In genomic region chr11:85628771-85629341, GRCh38 we compare ENCODE assay signal across 8 cellular contexts. TPM values are rescaled to one million over a fixed set of nuclear protein-coding genes. Genes with fewer than 3 reads are reported as not detected.
DNase-seq lines count a peak whose midpoint lies in the region; ATAC-seq and TF ChIP-seq lines count a peak whose summit lies in the region.

No MANE protein-coding gene starts in this region.

- 0 to 2% (median 2%) methylated on average over 13 of the region's 13 CpGs for whole genome bisulfite sequencing in psoas muscle, 3 donors

- peaks cover 0 to 24% of the 10 kb centered on the region in 2 donors for H3K36me3 ChIP-seq in psoas muscle (ENCODE audit: insufficient read depth in 1 of 2, low read depth in 1 of 2)

- H3K27me3 ChIP-seq in psoas muscle (ENCODE audit: insufficient read depth in 3 of 3, low read length in 2 of 3) = no peaks in the 10 kb centered on the region

- TF ChIP-seq CTCF in foreskin fibroblast (IDR thresholded peaks at IDR 0.05; ENCODE audit: low read depth, low read length) (no peak), psoas muscle (IDR thresholded peaks at IDR 0.05) (no peak)

- no peaks in the 10 kb centered on the region for H3K9me3 Mint-ChIP-seq in activated T-cell treated with anti-CD3 and anti-CD28 coated beads, Interleukin-2, amount 50 U/mL, for 24 hours

- H3K36me3 Mint-ChIP-seq in activated T-cell treated with anti-CD3 and anti-CD28 coated beads, Interleukin-2, amount 50 U/mL, for 24 hours (ENCODE audit: low read depth) = peaks cover 46% of the 10 kb centered on the region

- intact Hi-C loops in psoas muscle (cut with DNase I) = loop anchor here (1.0 to 5.0 kb wide), 2 partner anchors 33 to 35 kb away; no protein-coding TSS in a partner anchor

- ATAC-seq in HG03139 (IDR thresholded peaks at IDR 0.05; ENCODE audit: unreplicated experiment) (peak; percentile 4), psoas muscle (peak in 3 of 4 donors; percentile 5 to 22 (median 10))

- H3K27ac ChIP-seq in psoas muscle = peak overlapping the region; percentile 86

- no peaks in the 10 kb centered on the region for H3K27me3 Mint-ChIP-seq in activated T-cell treated with anti-CD3 and anti-CD28 coated beads, Interleukin-2, amount 50 U/mL, for 24 hours

- peaks cover 43% of the 10 kb centered on the region for H3K4me1 Mint-ChIP-seq in activated T-cell treated with anti-CD3 and anti-CD28 coated beads, Interleukin-2, amount 50 U/mL, for 24 hours (ENCODE audit: low read depth)

- peak overlapping the region; percentile 89 for H3K4me3 Mint-ChIP-seq in activated T-cell treated with anti-CD3 and anti-CD28 coated beads, Interleukin-2, amount 50 U/mL, for 24 hours

- H3K4me3 ChIP-seq in foreskin fibroblast (ENCODE audit: low read depth in 1 of 2, low read length in 2 of 2) (peak overlapping the region; percentile 79 to 89), psoas muscle (peak overlapping the region; percentile 89)

- no peaks in the 10 kb centered on the region for H3K9me3 ChIP-seq in psoas muscle

- H3K4me1 ChIP-seq in psoas muscle = peaks cover 28% of the 10 kb centered on the region

- H3K27ac Mint-ChIP-seq in activated T-cell treated with anti-CD3 and anti-CD28 coated beads, Interleukin-2, amount 50 U/mL, for 24 hours = peak overlapping the region; percentile 99

- no peak for DNase-seq in activated T-cell treated with anti-CD3 and anti-CD28 coated beads, Interleukin-2, amount 50 U/mL, for 24 hours
- DNase-seq in activated T-cell treated with anti-CD3 and anti-CD28 coated beads, Interleukin-2, amount 50 U/mL, for 1 hour = no peak
- DNase-seq in activated CD4-positive, alpha-beta T cell treated with anti-CD3 and anti-CD28 coated beads, Interleukin-2, amount 50 U/mL, for 48 hours = peak; percentile 22 to 44
- DNase-seq in foreskin fibroblast (peak; percentile 4 to 36), psoas muscle (no peak), HuH-7.5 (ENCODE audit: low spot score) (no peak), SIG-M5 (lab: John Stamatoyannopoulos, UW) (no peak)

RNA-seq across cellular contexts. Expression of gene TMEM126B, which starts 0.5 kb away (rescaled TPM):
- 10 to 100 TPM; 20.0 to 33.3 (median 25.2) TPM for total RNA-seq in psoas muscle
- polyA plus RNA-seq in psoas muscle = 10 to 100 TPM; 28.6 to 40.6 (median 40.0) TPM

RNA-seq across cellular contexts. Expression of gene DLG2, which starts 1.7 kb away (rescaled TPM):
- total RNA-seq in psoas muscle = 1 to 10 TPM; 3.4 to 5.3 (median 3.8) TPM
- 1 to 10 TPM in 1 of 3 donors, under 1 TPM in 2; 0.23 to 1.3 (median 0.35) TPM for polyA plus RNA-seq in psoas muscle

RNA-seq across cellular contexts. Expression of gene TMEM126A, which starts 18.9 kb away (rescaled TPM):
- total RNA-seq in psoas muscle = 10 to 100 TPM; 32.4 to 51.5 (median 39.1) TPM
- polyA plus RNA-seq in psoas muscle = 100 to 1,000 TPM in 1 of 3 donors, 10 to 100 TPM in 2; 70.6 to 107 (median 72.0) TPM

RNA-seq across cellular contexts. Expression of gene CREBZF, which starts 36.1 kb away (rescaled TPM):
- total RNA-seq in psoas muscle = 10 to 100 TPM; 14.0 to 32.3 (median 19.4) TPM
- 10 to 100 TPM; 14.1 to 25.6 (median 17.9) TPM for polyA plus RNA-seq in psoas muscle

RNA-seq across cellular contexts. Expression of gene CCDC89, which starts 57.1 kb away (rescaled TPM):
- under 1 TPM in 3 of 4 donors, not detected in 1; 0.15 to 0.71 (median 0.42) TPM for total RNA-seq in psoas muscle
- polyA plus RNA-seq in psoas muscle = 1 to 10 TPM in 1 of 3 donors, under 1 TPM in 2; 0.13 to 2.0 (median 0.20) TPM

Comparison
In these comparisons a context has a peak if more than half of its experiments do, and no peak if none do; other contexts are left out.
1. DNase-seq: peak in activated CD4-positive, alpha-beta T cell treated with anti-CD3 and anti-CD28 coated beads, Interleukin-2, amount 50 U/mL, for 48 hours (2 of 2) and foreskin fibroblast (2 of 2); none in activated T-cell treated with anti-CD3 and anti-CD28 coated beads, Interleukin-2, amount 50 U/mL, for 24 hours (single experiment), activated T-cell treated with anti-CD3 and anti-CD28 coated beads, Interleukin-2, amount 50 U/mL, for 1 hour (single experiment), psoas muscle (0 of 2), HuH-7.5 (single experiment) and SIG-M5 (single experiment).